In the genomic region with DNA sequence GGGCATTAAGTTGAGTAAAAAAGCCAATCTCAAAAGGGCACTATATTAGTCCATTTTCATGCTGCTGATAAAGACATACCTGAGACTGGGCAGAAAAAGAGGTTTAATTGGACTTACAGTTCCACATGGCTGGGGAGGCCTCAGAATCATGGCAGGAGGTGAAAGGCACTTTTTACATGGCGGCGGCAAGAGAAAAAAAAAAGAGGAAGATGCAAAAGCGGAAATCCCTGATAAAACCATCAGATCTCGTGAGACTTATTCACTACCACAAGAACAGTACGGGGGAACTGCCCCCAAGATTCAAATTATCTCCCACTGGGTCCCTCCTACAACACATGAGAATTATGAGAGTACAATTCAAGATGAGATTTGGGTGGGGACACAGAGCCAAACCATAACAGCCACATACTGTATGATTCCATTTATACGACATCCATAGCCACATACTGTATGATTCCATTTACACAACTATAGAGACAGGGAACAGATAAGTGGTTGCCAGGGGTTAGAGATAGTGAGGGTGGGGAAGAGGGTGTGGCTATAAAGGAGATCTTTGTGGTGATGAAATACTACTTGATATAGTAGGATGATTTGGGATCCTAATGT, we compare ENCODE assay signal across 2 cellular contexts.
A peak's percentile ranks its signal among the peaks of the same experiment; 100 is the strongest.
TF ChIP-seq lines count a peak whose summit lies in the region.
"Not testable (repeated sequence)": the region's sequence is repeated elsewhere in the genome, so short reads cannot be mapped to it uniquely, and the experiment has no call there.

No MANE protein-coding gene starts in this region.

TF ChIP-seq in HEK293T, 16 proteins besides CTCF, POLR2A, EP300 and RAD21:
- peak; percentile 50 for TF ChIP-seq ZNF384 (IDR thresholded peaks at IDR 0.05)
TF ChIP-seq in HEK293T: peak in this region for 1; not testable (repeated sequence) for 15.

TF ChIP-seq in K562, 482 proteins besides CTCF, POLR2A, EP300 and RAD21:
- TF ChIP-seq, protein P1, sequence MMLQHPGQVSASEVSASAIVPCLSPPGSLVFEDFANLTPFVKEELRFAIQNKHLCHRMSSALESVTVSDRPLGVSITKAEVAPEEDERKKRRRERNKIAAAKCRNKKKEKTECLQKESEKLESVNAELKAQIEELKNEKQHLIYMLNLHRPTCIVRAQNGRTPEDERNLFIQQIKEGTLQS (IDR thresholded peaks at IDR 0.05) = peak; percentile 7; the same call in 1 of the 2 replicates
- TF ChIP-seq, protein P1 (CRISPR knock-in tag; conservative IDR thresholded peaks at IDR 0.05) = not testable (repeated sequence)
- TF ChIP-seq, protein P2, sequence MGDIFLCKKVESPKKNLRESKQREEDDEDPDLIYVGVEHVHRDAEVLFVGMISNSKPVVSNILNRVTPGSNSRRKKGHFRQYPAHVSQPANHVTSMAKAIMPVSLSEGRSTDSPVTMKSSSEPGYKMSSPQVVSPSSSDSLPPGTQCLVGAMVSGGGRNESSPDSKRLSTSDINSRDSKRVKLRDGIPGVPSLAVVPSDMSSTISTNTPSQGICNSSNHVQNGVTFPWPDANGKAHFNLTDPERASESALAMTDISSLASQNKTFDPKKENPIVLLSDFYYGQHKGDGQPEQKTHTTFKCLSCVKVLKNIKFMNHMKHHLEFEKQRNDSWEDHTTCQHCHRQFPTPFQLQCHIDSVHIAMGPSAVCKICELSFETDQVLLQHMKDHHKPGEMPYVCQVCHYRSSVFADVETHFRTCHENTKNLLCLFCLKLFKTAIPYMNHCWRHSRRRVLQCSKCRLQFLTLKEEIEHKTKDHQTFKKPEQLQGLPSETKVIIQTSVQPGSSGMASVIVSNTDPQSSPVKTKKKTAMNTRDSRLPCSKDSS (IDR thresholded peaks at IDR 0.05; ENCODE audit: low read depth, partially characterized antibody) = peak; percentile 46
- TF ChIP-seq TRIM24 (IDR thresholded peaks at IDR 0.05) (peak in 1 of 2 experiments; percentile 34; a peak in 2 of 4 replicates), ZFP36 (IDR thresholded peaks at IDR 0.05; ENCODE audit: low read depth, low read length, partially characterized antibody) (peak; percentile 73), ZNF384 (IDR thresholded peaks at IDR 0.05; ENCODE audit: low read depth, low read length) (0 out of 2 replicates have a peak, but pooled peaks have one; percentile 8)
